22 cellular contexts compared by ENCODE assay signal in genomic region chr2:109597283-109597682, GRCh38.
"Had no signal": no experiment of that assay in that cellular context is flagged by ENCODE, and none has a peak within 500 bp of the region (broad histone marks: within the 10 kb centered on the region; RNA-seq: fewer than 3 reads in every experiment).

No MANE protein-coding gene starts in this region.

- H3K4me3 ChIP-seq: PC-9, SK-N-MC had no signal

- DNase-seq: activated CD4-positive, alpha-beta memory T cell treated with anti-CD3 and anti-CD28 coated beads for 36 hours; activated CD4-positive, alpha-beta T cell treated with anti-CD3 and anti-CD28 coated beads, Interleukin-2, amount 10 ng/mL, durations not matched to agents 7 days and 5 days; activated CD4-positive, CD25-positive, alpha-beta regulatory T cell; activated CD8-positive, alpha-beta memory T cell treated with anti-CD3 and anti-CD28 coated beads for 24 hours; activated effector memory CD4-positive, alpha-beta T cell treated with anti-CD3 and anti-CD28 coated beads, Interleukin-2, amount 50 U/mL, for 16 hours; activated naive CD4-positive, alpha-beta T cell treated with anti-CD3 and anti-CD28 coated beads for 36 hours; activated T-cell treated with anti-CD3 and anti-CD28 coated beads, Interleukin-2, amount 50 U/mL, for 4 hours; central memory CD4-positive, alpha-beta T cell; MM.1S; NCI-H1105; NCI-H1436 treated with DMSO at 0.1 percent for 48 hours; NCI-H187; NCI-H2081; NCI-H446; NCI-H524; PC-9; SHP77 treated with DMSO at 0.1 percent for 48 hours; T-cell; T-helper 2 cell; T1000 had no signal

- H3K27ac ChIP-seq: PC-9, SK-N-MC, VCaP had no signal

- ATAC-seq: activated T-cell treated with anti-CD3 and anti-CD28 coated beads, Interleukin-2, amount 50 U/mL, for 4 hours; T-cell had no signal
